Comparison of ENCODE assay signal across 24 cellular contexts in the genomic region with DNA sequence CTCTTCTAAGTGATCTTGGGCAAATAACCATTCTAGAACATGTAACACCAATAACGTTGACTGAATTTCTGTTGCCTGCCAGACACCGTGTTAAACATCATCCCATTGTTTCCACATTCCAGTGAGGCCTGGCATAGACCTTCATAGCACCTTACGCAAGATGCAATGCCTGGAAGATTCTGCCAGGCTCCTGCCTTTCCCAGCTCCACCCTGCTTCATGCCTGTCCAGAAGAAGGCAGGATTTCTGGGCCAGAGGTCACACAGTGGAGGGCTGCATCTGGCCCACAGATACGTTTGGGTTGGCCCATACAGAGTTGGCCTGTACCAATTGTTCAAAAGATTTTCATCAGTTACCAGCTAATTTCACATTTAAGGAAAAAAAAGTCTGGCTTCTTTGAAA. TPM values are rescaled to one million over a fixed set of nuclear protein-coding genes. Genes with fewer than 3 reads are reported as not detected.
DNase-seq lines count a peak whose midpoint lies in the region; ATAC-seq, FAIRE-seq and TF ChIP-seq lines count a peak whose summit lies in the region.
"Had no signal": no experiment of that assay in that cellular context is flagged by ENCODE, and none has a peak within 500 bp of the region (broad histone marks: within the 10 kb centered on the region; RNA-seq: fewer than 3 reads in every experiment).

No MANE protein-coding gene starts in this region.

- TF ChIP-seq CTCF in MCF 10A (IDR thresholded peaks at IDR 0.05; ENCODE audit: unreplicated experiment) (no peak), breast epithelium (IDR thresholded peaks at IDR 0.05) (no peak), astrocyte (IDR thresholded peaks at IDR 0.05; ENCODE audit: insufficient read depth, low read depth, low read length) (no peak), fibroblast of mammary gland (conservative IDR thresholded peaks at IDR 0.05; ENCODE audit: control insufficient read depth, insufficient read depth, low read depth, low read length) (no peak), smooth muscle cell (IDR thresholded peaks at IDR 0.05; ENCODE audit: borderline replicate concordance, insufficient read depth, poor library complexity, severe bottlenecking) (no peak), esophagus squamous epithelium (IDR thresholded peaks at IDR 0.05) (no peak)

- BruUV-seq in MCF 10A (replicated peaks; lab: Mats Ljungman, UMichigan), result no TSS peak

- H3K27me3 ChIP-seq in breast epithelium, result no peaks in the 10 kb centered on the region
- peaks cover 3% of the 10 kb centered on the region for H3K27me3 ChIP-seq in astrocyte (ENCODE audit: insufficient read depth, low read length)
- H3K27me3 ChIP-seq in smooth muscle cell (ENCODE audit: low read depth), result peaks cover 9% of the 10 kb centered on the region
- peaks cover 0 to 38% (median 0%) of the 10 kb centered on the region in 4 donors for H3K27me3 ChIP-seq in esophagus squamous epithelium

- H3K27ac Mint-ChIP-seq in MCF 10A (ENCODE audit: low read depth, unreplicated experiment) (peak overlapping the region; percentile 61), astrocyte (ENCODE audit: unreplicated experiment) (peak overlapping the region; percentile 36)
- H3K27ac Mint-ChIP-seq: GM23338 had no signal

- WGBS in smooth muscle cell (ENCODE audit: low lambda C conversion rate), result 76% methylated on average over 4 of the region's 4 CpGs
- 55 to 56% methylated on average over 4 of the region's 4 CpGs for WGBS in esophagus squamous epithelium, 2 donors

- H3K27me3 Mint-ChIP-seq in MCF 10A (ENCODE audit: insufficient read depth, unreplicated experiment) (no peaks in the 10 kb centered on the region), astrocyte (ENCODE audit: low read depth, unreplicated experiment) (peaks cover 10% of the 10 kb centered on the region)

- CTCF ChIA-PET in MCF 10A (lab: Yijun Ruan, JAX), result interaction anchor here (0.5 to 1.0 kb wide), 6 partner anchors 17 to 1634 kb away, joined by 3 to 5 read pairs (median 3); no protein-coding TSS in a partner anchor

- H3K79me2 ChIP-seq in astrocyte (ENCODE audit: insufficient read depth, low read length) (no peaks in the 10 kb centered on the region), smooth muscle cell (ENCODE audit: low read depth) (no peaks in the 10 kb centered on the region)

- no peaks in the 10 kb centered on the region for H3K9me3 ChIP-seq in breast epithelium
- H3K9me3 ChIP-seq in astrocyte (ENCODE audit: insufficient read depth, low read depth, low read length), result no peaks in the 10 kb centered on the region
- no peaks in the 10 kb centered on the region for H3K9me3 ChIP-seq in smooth muscle cell (replicated peaks; ENCODE audit: low read depth)
- H3K9me3 ChIP-seq in esophagus squamous epithelium, result no peaks in the 10 kb centered on the region
- H3K9me3 ChIP-seq: HAP-1, SJCRH30 had no signal

- H3K4me3 ChIP-seq in breast epithelium (no peak overlapping the region), astrocyte (ENCODE audit: insufficient read depth, low read depth, low read length) (no peak overlapping the region), fibroblast of mammary gland (ENCODE audit: control insufficient read depth, low read depth, low read length) (no peak overlapping the region), smooth muscle cell (no peak overlapping the region), esophagus squamous epithelium (no peak overlapping the region)
- H3K4me3 ChIP-seq: GM23338, HAP-1, SJCRH30 had no signal

- H2AFZ ChIP-seq in astrocyte (ENCODE audit: low read depth, low read length) (no peak overlapping the region), smooth muscle cell (ENCODE audit: low read depth) (no peak overlapping the region)
- H2AFZ ChIP-seq: GM23338 had no signal

- no peak overlapping the region for H3K4me2 ChIP-seq in astrocyte (ENCODE audit: low read length)
- no peak overlapping the region for H3K4me2 ChIP-seq in smooth muscle cell
- H3K4me2 ChIP-seq: GM23338 had no signal

- H3K4me3 Mint-ChIP-seq in MCF 10A (ENCODE audit: unreplicated experiment) (no peak overlapping the region), astrocyte (ENCODE audit: unreplicated experiment) (no peak overlapping the region)
- H3K4me3 Mint-ChIP-seq: GM23338 had no signal

- peaks cover 12% of the 10 kb centered on the region for H3K4me1 Mint-ChIP-seq in MCF 10A (ENCODE audit: insufficient read depth, unreplicated experiment)
- peaks cover 15% of the 10 kb centered on the region for H3K4me1 Mint-ChIP-seq in astrocyte (ENCODE audit: low read depth, unreplicated experiment)

- H3K9ac ChIP-seq in astrocyte (ENCODE audit: low read length), result no peak overlapping the region
- no peak overlapping the region for H3K9ac ChIP-seq in smooth muscle cell (ENCODE audit: low read depth)

- FAIRE-seq in astrocyte (lab: Jason Lieb, UNC), result no peak
- FAIRE-seq: GM12891 had no signal

- intact Hi-C loops in MCF 10A (cut with micrococcal nuclease), result no loop called here
- intact Hi-C loops in breast epithelium (cut with DNase I; ENCODE audit: low total_unique reads), result no loop called here
- intact Hi-C loops in esophagus squamous epithelium (cut with DNase I), result no loop called here

- peak; percentile 83 for DNase-seq in MCF 10A (ENCODE audit: unreplicated experiment)
- no peak for DNase-seq in breast epithelium (ENCODE audit: low spot score in 2 of 2)
- DNase-seq in astrocyte (ENCODE audit: low read depth), result no peak
- DNase-seq in fibroblast of mammary gland (ENCODE audit: low read depth), result peak; percentile 17
- no peak for DNase-seq in smooth muscle cell (lab: John Stamatoyannopoulos, UW; ENCODE audit: unreplicated experiment)
- no peak for DNase-seq in esophagus squamous epithelium (lab: John Stamatoyannopoulos, UW)
- DNase-seq in activated naive CD4-positive, alpha-beta T cell treated with Interleukin-2 at 50 U/mL for 16 hours, result no peak
- DNase-seq: DMS79, KBM-7, NCI-H1105, NCI-H146, NCI-H2029, NCI-H524 treated with DMSO at 0.1 percent for 48 hours, NCI-H82, SJCRH30 had no signal

- H3K36me3 ChIP-seq in breast epithelium (no peaks in the 10 kb centered on the region), astrocyte (ENCODE audit: insufficient read depth, low read length) (no peaks in the 10 kb centered on the region), smooth muscle cell (ENCODE audit: low read depth) (no peaks in the 10 kb centered on the region), esophagus squamous epithelium (no peaks in the 10 kb centered on the region)
- H3K36me3 ChIP-seq: HAP-1, SJCRH30 had no signal

- POLR2A ChIA-PET in MCF 10A (lab: Yijun Ruan, JAX), result interaction anchor here (0.6 kb wide), 1 partner anchor 26 kb away, joined by 3 read pairs; no protein-coding TSS in a partner anchor

- H3K27ac ChIP-seq in breast epithelium, result no peak overlapping the region
- no peak overlapping the region for H3K27ac ChIP-seq in astrocyte (ENCODE audit: low read depth, low read length)
- peak overlapping the region; percentile 20 for H3K27ac ChIP-seq in smooth muscle cell (ENCODE audit: low read depth)
- H3K27ac ChIP-seq in esophagus squamous epithelium, result no peak overlapping the region
- H3K27ac ChIP-seq: 22Rv1, C4-2B, HL-60, SJCRH30 had no signal

- no peak for ATAC-seq in GM18868 (IDR thresholded peaks at IDR 0.05; ENCODE audit: unreplicated experiment)
- ATAC-seq: GM23338, Panc1 had no signal

- no peaks in the 10 kb centered on the region for H3K9me3 Mint-ChIP-seq in MCF 10A (ENCODE audit: unreplicated experiment)
- no peaks in the 10 kb centered on the region for H3K9me3 Mint-ChIP-seq in astrocyte (ENCODE audit: unreplicated experiment)
- H3K9me3 Mint-ChIP-seq: GM23338 had no signal

- TF ChIP-seq POLR2A in breast epithelium (IDR thresholded peaks at IDR 0.05), result no peak
- no peak for TF ChIP-seq POLR2A in esophagus squamous epithelium (IDR thresholded peaks at IDR 0.05)

- H3K4me1 ChIP-seq in breast epithelium, result no peaks in the 10 kb centered on the region
- no peaks in the 10 kb centered on the region for H3K4me1 ChIP-seq in astrocyte (ENCODE audit: insufficient read depth, low read length)
- peaks cover under 1% of the 10 kb centered on the region for H3K4me1 ChIP-seq in smooth muscle cell (ENCODE audit: low read depth)
- H3K4me1 ChIP-seq in esophagus squamous epithelium, result no peaks in the 10 kb centered on the region
- H3K4me1 ChIP-seq: SJCRH30 had no signal

- no peaks in the 10 kb centered on the region for H3K36me3 Mint-ChIP-seq in MCF 10A (ENCODE audit: insufficient read depth, unreplicated experiment)
- no peaks in the 10 kb centered on the region for H3K36me3 Mint-ChIP-seq in astrocyte (ENCODE audit: low read depth, unreplicated experiment)

- H3F3A ChIP-seq in smooth muscle cell (ENCODE audit: low read depth), result no peaks in the 10 kb centered on the region

- no peaks in the 10 kb centered on the region for H4K20me1 ChIP-seq in astrocyte (ENCODE audit: insufficient read depth, low read length)
- H4K20me1 ChIP-seq in smooth muscle cell (ENCODE audit: low read depth), result no peaks in the 10 kb centered on the region

RNA-seq across cellular contexts. Expression of gene EN1, which starts 46.3 kb away (rescaled TPM):
- total RNA-seq in MCF 10A (2022) (not detected in 2 replicates), breast epithelium (1 to 10 TPM in 2 of 3 donors, under 1 TPM in 1; 0.29 to 6.4 (median 1.6) TPM), astrocyte (0.09 TPM in 1 of 2 replicates, not detected in the other), smooth muscle cell (3.0 TPM in 2 replicates), esophagus squamous epithelium (not detected)
- 3.4 and 12.9 TPM in 2 replicates for polyA plus RNA-seq in smooth muscle cell
- total RNA-seq: HT-29, SJCRH30 had no signal

Comparison
In these comparisons a context has a peak if more than half of its experiments do, and no peak if none do; other contexts are left out.
1. DNase-seq: peak in MCF 10A (single experiment) and fibroblast of mammary gland (single experiment); none in breast epithelium (0 of 2), astrocyte (single experiment), smooth muscle cell (single experiment), esophagus squamous epithelium (single experiment) and activated naive CD4-positive, alpha-beta T cell treated with Interleukin-2 at 50 U/mL for 16 hours (single experiment).